ENCODE assay signal across 14 cellular contexts in the genomic region with DNA sequence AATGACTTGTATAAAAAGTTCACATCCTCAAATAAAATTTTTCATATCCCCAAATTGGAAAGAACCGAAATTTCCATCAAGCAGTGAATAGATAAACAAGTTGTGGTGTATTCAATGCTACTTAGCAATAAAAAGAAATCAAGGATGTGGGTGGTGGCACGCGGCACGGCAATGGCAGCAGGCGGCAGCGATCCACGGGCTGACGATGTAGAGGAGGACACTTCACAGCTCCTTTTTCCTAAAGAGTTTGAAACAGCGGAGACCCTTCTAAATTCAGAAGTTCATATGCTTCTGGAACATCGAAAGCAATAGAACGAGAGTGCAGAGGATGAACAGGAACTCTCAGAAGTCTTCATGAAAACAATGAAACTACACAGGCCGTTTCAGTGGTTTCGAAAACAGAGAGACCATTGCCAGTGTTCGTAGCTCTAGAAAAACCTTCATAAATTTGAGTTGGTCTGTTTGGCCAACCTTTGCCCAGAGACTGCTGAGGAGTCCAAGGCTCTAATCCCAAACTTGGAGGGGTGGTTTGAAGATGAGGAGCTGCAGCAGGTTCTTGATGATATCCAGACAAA.
DNase-seq lines count a peak whose midpoint lies in the region; ATAC-seq lines count a peak whose summit lies in the region.
"Had no signal": no experiment of that assay in that cellular context is flagged by ENCODE, and none has a peak within 500 bp of the region (broad histone marks: within the 10 kb centered on the region; RNA-seq: fewer than 3 reads in every experiment).

No MANE protein-coding gene starts in this region.

- peaks cover 30% of the 10 kb centered on the region for H3K4me1 Mint-ChIP-seq in T-helper 2 cell treated with Interferon-gamma antibody and Interleukin-4, amounts not matched to agents 5 μg/mL and 100 μg/mL, for 36 hours (ENCODE audit: low read depth)
- peaks cover 39% of the 10 kb centered on the region for H3K4me1 Mint-ChIP-seq in activated naive CD4-positive, alpha-beta T cell treated with anti-CD3 and anti-CD28 coated beads, Interleukin-2, amount 10 ng/mL, durations not matched to agents 7 days and 5 days
- H3K4me1 Mint-ChIP-seq in stimulated activated naive CD8-positive, alpha-beta T cell treated with anti-CD3 and anti-CD28 coated beads, Interleukin-15, amount 100 ng/mL, for 72 hours = peaks cover 46% of the 10 kb centered on the region
- H3K4me1 Mint-ChIP-seq: mesothelial cell of epicardium had no signal

- ATAC-seq in stimulated activated naive CD8-positive, alpha-beta T cell treated with anti-CD3 and anti-CD28 coated beads, Interleukin-15, amount 100 ng/mL, for 72 hours = peak; percentile 39
- ATAC-seq: gastroesophageal sphincter had no signal

- H3K4me3 Mint-ChIP-seq in T-helper 2 cell treated with Interferon-gamma antibody and Interleukin-4, amounts not matched to agents 5 μg/mL and 100 μg/mL, for 36 hours = peak overlapping the region; percentile 79
- H3K4me3 Mint-ChIP-seq in activated naive CD4-positive, alpha-beta T cell treated with anti-CD3 and anti-CD28 coated beads, Interleukin-2, amount 10 ng/mL, durations not matched to agents 7 days and 5 days = peak overlapping the region; percentile 63
- H3K4me3 Mint-ChIP-seq in stimulated activated naive CD8-positive, alpha-beta T cell treated with anti-CD3 and anti-CD28 coated beads, Interleukin-15, amount 100 ng/mL, for 72 hours = peak overlapping the region; percentile 74 to 85
- H3K4me3 Mint-ChIP-seq: mesothelial cell of epicardium had no signal

- DNase-seq in stimulated activated CD4-positive, alpha-beta T cell treated with anti-CD3 and anti-CD28 coated beads, Interleukin-15, amount 100 ng/mL, for 24 hours = peak; percentile 30
- no peak for DNase-seq in stimulated activated CD4-positive, alpha-beta T cell treated with anti-CD3 and anti-CD28 coated beads, Interleukin-4, amount 100 ng/mL, for 24 hours
- DNase-seq in T-helper 2 cell treated with Interferon-gamma antibody and Interleukin-4, amounts not matched to agents 5 μg/mL and 100 μg/mL, for 36 hours (ENCODE audit: low spot score) = no peak
- peak; percentile 58 for DNase-seq in activated naive CD4-positive, alpha-beta T cell treated with anti-CD3 and anti-CD28 coated beads, Interleukin-2, amount 10 ng/mL, durations not matched to agents 7 days and 5 days
- DNase-seq in stimulated activated naive CD8-positive, alpha-beta T cell treated with anti-CD3 and anti-CD28 coated beads, Interleukin-15, amount 100 ng/mL, for 72 hours = no peak
- no peak for DNase-seq in NCI-H1105 treated with DMSO at 0.1 percent for 48 hours (lab: John Stamatoyannopoulos, UW)
- no peak for DNase-seq in NCI-H1092 treated with DMSO at 0.1 percent for 48 hours (lab: John Stamatoyannopoulos, UW)
- DNase-seq in OCI-M1 (lab: John Stamatoyannopoulos, UW) = no peak
- DNase-seq: EL, NCI-H1694, SIG-M5, T1000 had no signal

- peaks cover 20% of the 10 kb centered on the region for H3K36me3 Mint-ChIP-seq in T-helper 2 cell treated with Interferon-gamma antibody and Interleukin-4, amounts not matched to agents 5 μg/mL and 100 μg/mL, for 36 hours (ENCODE audit: low read depth)
- H3K36me3 Mint-ChIP-seq in activated naive CD4-positive, alpha-beta T cell treated with anti-CD3 and anti-CD28 coated beads, Interleukin-2, amount 10 ng/mL, durations not matched to agents 7 days and 5 days = peaks cover 27% of the 10 kb centered on the region
- H3K36me3 Mint-ChIP-seq: mesothelial cell of epicardium had no signal

- H3K27me3 Mint-ChIP-seq in T-helper 2 cell treated with Interferon-gamma antibody and Interleukin-4, amounts not matched to agents 5 μg/mL and 100 μg/mL, for 36 hours (ENCODE audit: low read depth) = no peaks in the 10 kb centered on the region
- H3K27me3 Mint-ChIP-seq in activated naive CD4-positive, alpha-beta T cell treated with anti-CD3 and anti-CD28 coated beads, Interleukin-2, amount 10 ng/mL, durations not matched to agents 7 days and 5 days = peaks cover 7% of the 10 kb centered on the region
- no peaks in the 10 kb centered on the region for H3K27me3 Mint-ChIP-seq in stimulated activated naive CD8-positive, alpha-beta T cell treated with anti-CD3 and anti-CD28 coated beads, Interleukin-15, amount 100 ng/mL, for 72 hours

- CTCF ChIA-PET in activated naive CD4-positive, alpha-beta T cell treated with anti-CD3 and anti-CD28 coated beads, Interleukin-2, amount 10 ng/mL, durations not matched to agents 7 days and 5 days (lab: Charles Lee) = interaction anchor here (1.1 kb wide), 1 partner anchor 54 kb away, joined by 3 read pairs; no protein-coding TSS in a partner anchor

- peak overlapping the region; percentile 90 for H3K27ac Mint-ChIP-seq in T-helper 2 cell treated with Interferon-gamma antibody and Interleukin-4, amounts not matched to agents 5 μg/mL and 100 μg/mL, for 36 hours
- peak overlapping the region; percentile 95 for H3K27ac Mint-ChIP-seq in activated naive CD4-positive, alpha-beta T cell treated with anti-CD3 and anti-CD28 coated beads, Interleukin-2, amount 10 ng/mL, durations not matched to agents 7 days and 5 days
- H3K27ac Mint-ChIP-seq in stimulated activated naive CD8-positive, alpha-beta T cell treated with anti-CD3 and anti-CD28 coated beads, Interleukin-15, amount 100 ng/mL, for 72 hours = peak overlapping the region; percentile 53 to 91
- H3K27ac Mint-ChIP-seq: mesothelial cell of epicardium had no signal

- peaks cover 51% of the 10 kb centered on the region for H3K9me3 Mint-ChIP-seq in T-helper 2 cell treated with Interferon-gamma antibody and Interleukin-4, amounts not matched to agents 5 μg/mL and 100 μg/mL, for 36 hours
- peaks cover 37% of the 10 kb centered on the region for H3K9me3 Mint-ChIP-seq in activated naive CD4-positive, alpha-beta T cell treated with anti-CD3 and anti-CD28 coated beads, Interleukin-2, amount 10 ng/mL, durations not matched to agents 7 days and 5 days
- peaks cover 33 to 48% of the 10 kb centered on the region in 2 donors for H3K9me3 Mint-ChIP-seq in stimulated activated naive CD8-positive, alpha-beta T cell treated with anti-CD3 and anti-CD28 coated beads, Interleukin-15, amount 100 ng/mL, for 72 hours

Comparison
In these comparisons a context has a peak if more than half of its experiments do, and no peak if none do; other contexts are left out.
1. DNase-seq: peak in stimulated activated CD4-positive, alpha-beta T cell treated with anti-CD3 and anti-CD28 coated beads, Interleukin-15, amount 100 ng/mL, for 24 hours (single experiment) and activated naive CD4-positive, alpha-beta T cell treated with anti-CD3 and anti-CD28 coated beads, Interleukin-2, amount 10 ng/mL, durations not matched to agents 7 days and 5 days (single experiment); none in stimulated activated CD4-positive, alpha-beta T cell treated with anti-CD3 and anti-CD28 coated beads, Interleukin-4, amount 100 ng/mL, for 24 hours (single experiment), T-helper 2 cell treated with Interferon-gamma antibody and Interleukin-4, amounts not matched to agents 5 μg/mL and 100 μg/mL, for 36 hours (single experiment), stimulated activated naive CD8-positive, alpha-beta T cell treated with anti-CD3 and anti-CD28 coated beads, Interleukin-15, amount 100 ng/mL, for 72 hours (0 of 2), NCI-H1105 treated with DMSO at 0.1 percent for 48 hours (single experiment), NCI-H1092 treated with DMSO at 0.1 percent for 48 hours (single experiment) and OCI-M1 (single experiment).
2. Peak in every context shown above with its lines, with median percentiles within 50 percentile points of each other: H3K27ac Mint-ChIP-seq and H3K4me3 Mint-ChIP-seq.